ENCODE assay signal across 1 cellular context in genomic region chr20:51760905-51761544, GRCh38.
TF ChIP-seq lines count a peak whose summit lies in the region.

No MANE protein-coding gene starts in this region.

TF ChIP-seq in HepG2, 621 proteins besides CTCF, POLR2A, EP300 and RAD21 (continued from another document and continues in another):
- no peak for TF ChIP-seq ZBTB40 (IDR thresholded peaks at IDR 0.05)
- TF ChIP-seq ZBTB40 (CRISPR knock-in tag; IDR thresholded peaks at IDR 0.05): no peak
- TF ChIP-seq ZNF7 (CRISPR knock-in tag; IDR thresholded peaks at IDR 0.05): no peak
- TF ChIP-seq FOXO1 (CRISPR knock-in tag; IDR thresholded peaks at IDR 0.05): peak; percentile 27; the same call in 1 of the 2 replicates
- TF ChIP-seq SATB2 (CRISPR knock-in tag; IDR thresholded peaks at IDR 0.05): no peak
- no peak; the same call in 1 of the 2 replicates for TF ChIP-seq KDM1A (CRISPR knock-in tag; IDR thresholded peaks at IDR 0.05)
- TF ChIP-seq ZNF629 (CRISPR knock-in tag; conservative IDR thresholded peaks at IDR 0.05): no peak
- TF ChIP-seq ZNF138 (CRISPR knock-in tag; IDR thresholded peaks at IDR 0.05; ENCODE audit: low read depth): no peak
- TF ChIP-seq ETV5 (CRISPR knock-in tag; IDR thresholded peaks at IDR 0.05; ENCODE audit: borderline replicate concordance): peak; percentile 75
- no peak for TF ChIP-seq ZNF780A (CRISPR knock-in tag; IDR thresholded peaks at IDR 0.05)
- TF ChIP-seq TCF7 (IDR thresholded peaks at IDR 0.05; ENCODE audit: low read depth): peak; percentile 98
- peak; percentile 88; the same call in 1 of the 2 replicates for TF ChIP-seq ZBTB3 (CRISPR knock-in tag; IDR thresholded peaks at IDR 0.05; ENCODE audit: borderline replicate concordance, low read depth)
- TF ChIP-seq MXD1 (CRISPR knock-in tag; IDR thresholded peaks at IDR 0.05): no peak
- TF ChIP-seq DNMT3B (CRISPR knock-in tag; conservative IDR thresholded peaks at IDR 0.05): no peak
- TF ChIP-seq ZFX (CRISPR knock-in tag; IDR thresholded peaks at IDR 0.05; ENCODE audit: low read depth): no peak
- 0 out of 2 replicates have a peak, but pooled peaks have one; percentile 24 for TF ChIP-seq KDM3A (CRISPR knock-in tag; IDR thresholded peaks at IDR 0.05; ENCODE audit: low read depth)
- no peak for TF ChIP-seq MLLT10 (CRISPR knock-in tag; IDR thresholded peaks at IDR 0.05)
- TF ChIP-seq ZNF276 (CRISPR knock-in tag; IDR thresholded peaks at IDR 0.05; ENCODE audit: low read depth): no peak
- TF ChIP-seq CCAR2 (optimal IDR thresholded peaks at IDR 0.05; ENCODE audit: low read depth, low read length): no peak
- TF ChIP-seq HNRNPH1 (optimal IDR thresholded peaks at IDR 0.05; ENCODE audit: low read depth, low read length): no peak
- TF ChIP-seq MAZ (IDR thresholded peaks at IDR 0.05; ENCODE audit: borderline replicate concordance, low read depth, low read length): no peak
- TF ChIP-seq MAZ (CRISPR knock-in tag; IDR thresholded peaks at IDR 0.05; ENCODE audit: low read depth): no peak
- no peak for TF ChIP-seq ZNF660 (CRISPR knock-in tag; IDR thresholded peaks at IDR 0.05; ENCODE audit: borderline replicate concordance, low read depth)
- peak; percentile 69; the same call in 1 of the 2 replicates for TF ChIP-seq PHF21A (CRISPR knock-in tag; IDR thresholded peaks at IDR 0.05)
- no peak for TF ChIP-seq ZNF772 (CRISPR knock-in tag; IDR thresholded peaks at IDR 0.05)
- peak; percentile 35 for TF ChIP-seq PHF5A (CRISPR knock-in tag; IDR thresholded peaks at IDR 0.05; ENCODE audit: low read depth, unreplicated experiment)
- no peak for TF ChIP-seq CREBL2 (CRISPR knock-in tag; IDR thresholded peaks at IDR 0.05; ENCODE audit: borderline replicate concordance)
- no peak for TF ChIP-seq ZNF367 (CRISPR knock-in tag; IDR thresholded peaks at IDR 0.05; ENCODE audit: borderline replicate concordance)
- no peak; a peak in 1 of 4 replicates for TF ChIP-seq REST (IDR thresholded peaks at IDR 0.05; ENCODE audit: borderline replicate concordance in 1 of 2, low read depth in 1 of 2, low read length in 2 of 2)
- no peak for TF ChIP-seq MLXIP (CRISPR knock-in tag; IDR thresholded peaks at IDR 0.05; ENCODE audit: borderline replicate concordance)
- no peak for TF ChIP-seq KMT2A (CRISPR knock-in tag; IDR thresholded peaks at IDR 0.05)
- TF ChIP-seq, protein P1, sequence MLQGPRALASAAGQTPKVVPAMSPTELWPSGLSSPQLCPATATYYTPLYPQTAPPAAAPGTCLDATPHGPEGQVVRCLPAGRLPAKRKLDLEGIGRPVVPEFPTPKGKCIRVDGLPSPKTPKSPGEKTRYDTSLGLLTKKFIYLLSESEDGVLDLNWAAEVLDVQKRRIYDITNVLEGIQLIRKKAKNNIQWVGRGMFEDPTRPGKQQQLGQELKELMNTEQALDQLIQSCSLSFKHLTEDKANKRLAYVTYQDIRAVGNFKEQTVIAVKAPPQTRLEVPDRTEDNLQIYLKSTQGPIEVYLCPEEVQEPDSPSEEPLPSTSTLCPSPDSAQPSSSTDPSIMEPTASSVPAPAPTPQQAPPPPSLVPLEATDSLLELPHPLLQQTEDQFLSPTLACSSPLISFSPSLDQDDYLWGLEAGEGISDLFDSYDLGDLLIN (CRISPR knock-in tag; IDR thresholded peaks at IDR 0.05; ENCODE audit: borderline replicate concordance): no peak
- no peak for TF ChIP-seq ZSCAN31 (CRISPR knock-in tag; IDR thresholded peaks at IDR 0.05; ENCODE audit: low read depth)
- TF ChIP-seq RNF2 (conservative IDR thresholded peaks at IDR 0.05; ENCODE audit: low read depth): no peak
- TF ChIP-seq PAWR (CRISPR knock-in tag; IDR thresholded peaks at IDR 0.05; ENCODE audit: borderline replicate concordance): no peak
- no peak for TF ChIP-seq HOXA9 (CRISPR knock-in tag; IDR thresholded peaks at IDR 0.05; ENCODE audit: borderline replicate concordance)
- TF ChIP-seq, protein P2, sequence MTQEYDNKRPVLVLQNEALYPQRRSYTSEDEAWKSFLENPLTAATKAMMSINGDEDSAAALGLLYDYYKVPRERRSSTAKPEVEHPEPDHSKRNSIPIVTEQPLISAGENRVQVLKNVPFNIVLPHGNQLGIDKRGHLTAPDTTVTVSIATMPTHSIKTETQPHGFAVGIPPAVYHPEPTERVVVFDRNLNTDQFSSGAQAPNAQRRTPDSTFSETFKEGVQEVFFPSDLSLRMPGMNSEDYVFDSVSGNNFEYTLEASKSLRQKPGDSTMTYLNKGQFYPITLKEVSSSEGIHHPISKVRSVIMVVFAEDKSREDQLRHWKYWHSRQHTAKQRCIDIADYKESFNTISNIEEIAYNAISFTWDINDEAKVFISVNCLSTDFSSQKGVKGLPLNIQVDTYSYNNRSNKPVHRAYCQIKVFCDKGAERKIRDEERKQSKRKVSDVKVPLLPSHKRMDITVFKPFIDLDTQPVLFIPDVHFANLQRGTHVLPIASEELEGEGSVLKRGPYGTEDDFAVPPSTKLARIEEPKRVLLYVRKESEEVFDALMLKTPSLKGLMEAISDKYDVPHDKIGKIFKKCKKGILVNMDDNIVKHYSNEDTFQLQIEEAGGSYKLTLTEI (CRISPR knock-in tag; conservative IDR thresholded peaks at IDR 0.05): no peak
- TF ChIP-seq YY1 (IDR thresholded peaks at IDR 0.05; ENCODE audit: insufficient read depth, insufficient replicate concordance, low read depth, low read length): no peak
- TF ChIP-seq ZSCAN30 (CRISPR knock-in tag; IDR thresholded peaks at IDR 0.05): no peak
- TF ChIP-seq ZNF205 (CRISPR knock-in tag; IDR thresholded peaks at IDR 0.05): peak; percentile 55; the same call in 1 of the 2 replicates
- no peak for TF ChIP-seq FLYWCH1 (CRISPR knock-in tag; IDR thresholded peaks at IDR 0.05)
- TF ChIP-seq SRY (CRISPR knock-in tag; IDR thresholded peaks at IDR 0.05): no peak
- no peak for TF ChIP-seq NFE2L2 (IDR thresholded peaks at IDR 0.05; ENCODE audit: low read length)
- no peak for TF ChIP-seq ZNF713 (CRISPR knock-in tag; IDR thresholded peaks at IDR 0.05)
- TF ChIP-seq ZNF674 (CRISPR knock-in tag; IDR thresholded peaks at IDR 0.05; ENCODE audit: low read depth): no peak
